Comparison of ENCODE assay signal across 24 cellular contexts in genomic region chr12:131153016-131153415, GRCh38.
"Had no signal": no experiment of that assay in that cellular context is flagged by ENCODE, and none has a peak within 500 bp of the region (broad histone marks: within the 10 kb centered on the region; RNA-seq: fewer than 3 reads in every experiment).

No MANE protein-coding gene starts in this region.

- H3K27ac Mint-ChIP-seq: naive thymus-derived CD8-positive, alpha-beta T cell; natural killer cell treated with Interleukin-12 subunit alpha and Interleukin-12 subunit beta and Interleukin-15 and Interleukin-18, amount 100 ng/mL, for 72 hours; nephron progenitor cell; progenitor cell of endocrine pancreas; stimulated activated memory B cell treated with anti-CD40 and anti-IgM and Interleukin-4, amounts not matched to agents 10 μg/mL and 1 μg/mL and 100 μg/mL, for 72 hours; type B pancreatic cell had no signal

- H3K4me3 Mint-ChIP-seq: naive thymus-derived CD8-positive, alpha-beta T cell; natural killer cell treated with Interleukin-12 subunit alpha and Interleukin-12 subunit beta and Interleukin-15 and Interleukin-18, amount 100 ng/mL, for 72 hours; nephron progenitor cell; neural crest cell; stimulated activated memory B cell treated with anti-CD40 and anti-IgM and Interleukin-4, amounts not matched to agents 10 μg/mL and 1 μg/mL and 100 μg/mL, for 72 hours; stimulated activated naive CD8-positive, alpha-beta T cell treated with anti-CD3 and anti-CD28 coated beads, Interleukin-15, amount 100 ng/mL, for 72 hours; type B pancreatic cell had no signal

- H3K36me3 Mint-ChIP-seq: natural killer cell treated with Interleukin-12 subunit alpha and Interleukin-12 subunit beta and Interleukin-15 and Interleukin-18, amount 100 ng/mL, for 72 hours had no signal

- H3K4me1 Mint-ChIP-seq: naive thymus-derived CD8-positive, alpha-beta T cell; nephron progenitor cell; neural crest cell; stimulated activated memory B cell treated with anti-CD40 and anti-IgM and Interleukin-4, amounts not matched to agents 10 μg/mL and 1 μg/mL and 100 μg/mL, for 72 hours; stimulated activated naive CD8-positive, alpha-beta T cell treated with anti-CD3 and anti-CD28 coated beads, Interleukin-15, amount 100 ng/mL, for 72 hours had no signal

- DNase-seq: nephron progenitor cell; nucleus accumbens; posterior cingulate gyrus; psoas muscle; right lobe of liver; stimulated activated CD4-positive, alpha-beta T cell treated with anti-CD3 and anti-CD28 coated beads, Interleukin-12 subunit alpha, Interleukin-12 subunit beta, amount 100 ng/mL, for 4 hours; stimulated activated CD4-positive, alpha-beta T cell treated with anti-CD3 and anti-CD28 coated beads, Interleukin-1b, Interleukin-23, amount 100 ng/mL, for 48 hours; stimulated activated CD4-positive, alpha-beta T cell treated with anti-CD3 and anti-CD28 coated beads, Interleukin-4, amount 100 ng/mL, for 1 hour; stimulated activated CD4-positive, alpha-beta T cell treated with anti-CD3 and anti-CD28 coated beads, Interleukin-4, amount 100 ng/mL, for 4 hours; stimulated activated CD8-positive, alpha-beta memory T cell treated with anti-CD3 and anti-CD28 coated beads, Interleukin-4, amount 100 ng/mL, for 48 hours; stimulated activated naive CD4-positive, alpha-beta T cell; stimulated activated naive CD8-positive, alpha-beta T cell treated with anti-CD3 and anti-CD28 coated beads, Interleukin-15, amount 100 ng/mL, for 72 hours; stimulated activated naive CD8-positive, alpha-beta T cell treated with anti-CD3 and anti-CD28 coated beads, Interleukin-15, Interleukin-2, amounts not matched to agents 100 U/mL and 50 U/mL, for 24 hours; substantia nigra; testis; transverse colon; upper lobe of right lung; uterus had no signal

- H3K9me3 Mint-ChIP-seq: natural killer cell treated with Interleukin-12 subunit alpha and Interleukin-12 subunit beta and Interleukin-15 and Interleukin-18, amount 100 ng/mL, for 72 hours; stimulated activated naive CD8-positive, alpha-beta T cell treated with anti-CD3 and anti-CD28 coated beads, Interleukin-15, amount 100 ng/mL, for 72 hours had no signal
